ENCODE assay signal across 15 cellular contexts in genomic region chr1:94596260-94596659, GRCh38.
"Had no signal": no experiment of that assay in that cellular context is flagged by ENCODE, and none has a peak within 500 bp of the region (broad histone marks: within the 10 kb centered on the region; RNA-seq: fewer than 3 reads in every experiment).

No MANE protein-coding gene starts in this region.

- H3K4me2 ChIP-seq: hepatocyte had no signal

- H3K36me3 ChIP-seq: right atrium auricular region, tibial artery had no signal

- DNase-seq: activated CD4-positive, alpha-beta T cell treated with anti-CD3 and anti-CD28 coated beads, Interleukin-2, amount 50 U/mL, for 1 hour; activated naive CD8-positive, alpha-beta T cell treated with anti-CD3 and anti-CD28 coated beads for 36 hours; amniotic stem cell; effector memory CD8-positive, alpha-beta T cell; left colon; midbrain; occipital lobe; stimulated activated CD4-positive, alpha-beta T cell treated with anti-CD3 and anti-CD28 coated beads, Interleukin-2, amount 100 ng/mL, for 24 hours; stimulated activated naive CD8-positive, alpha-beta T cell treated with anti-CD3 and anti-CD28 coated beads, Interleukin-15, Interleukin-2, amounts not matched to agents 100 U/mL and 50 U/mL, for 24 hours; substantia nigra; T1000; tibial artery had no signal

- H3K27ac ChIP-seq: right atrium auricular region, tibial artery had no signal

- H3K9me3 ChIP-seq: right atrium auricular region, tibial artery had no signal

- H2AFZ ChIP-seq: hepatocyte had no signal

- H3K27me3 ChIP-seq: hepatocyte, right atrium auricular region, tibial artery had no signal

- H3K4me3 ChIP-seq: hepatocyte, lung, right atrium auricular region, tibial artery had no signal
